ENCODE assay signal across 30 cellular contexts in genomic region chr17:44489581-44489980, GRCh38.
"Had no signal": no experiment of that assay in that cellular context is flagged by ENCODE, and none has a peak within 500 bp of the region (broad histone marks: within the 10 kb centered on the region; RNA-seq: fewer than 3 reads in every experiment).

No MANE protein-coding gene starts in this region.

- H2AFZ ChIP-seq: hepatocyte, neural progenitor cell had no signal

- H3K4me2 ChIP-seq: hepatocyte, neural progenitor cell had no signal

- H3K4me3 ChIP-seq: hepatocyte, left lung, lower lobe of right lung, neural progenitor cell, ovary, prostate gland, skin epidermis, tibial nerve, upper lobe of left lung, vagina had no signal

- H3K27me3 Mint-ChIP-seq: naive B cell; stimulated activated naive CD8-positive, alpha-beta T cell treated with anti-CD3 and anti-CD28 coated beads, Interleukin-15, amount 100 ng/mL, for 72 hours had no signal

- H3K27ac ChIP-seq: hepatocyte, left lung, lower lobe of right lung, neural progenitor cell, neutrophil, ovary, prostate gland, skin epidermis, tibial nerve, upper lobe of left lung, vagina had no signal

- H3K4me1 Mint-ChIP-seq: nephron progenitor cell, neural progenitor cell had no signal

- FAIRE-seq: keratinocyte had no signal

- H3K27me3 ChIP-seq: hepatocyte, left lung, neural progenitor cell, neutrophil, ovary, tibial nerve, upper lobe of left lung, vagina had no signal

- H3K9me3 ChIP-seq: left lung, lower lobe of right lung, neutrophil, ovary, prostate gland, tibial nerve, upper lobe of left lung, vagina had no signal

- DNase-seq: kidney glomerular epithelial cell; left colon; left lung; lower lobe of right lung; mammary epithelial cell; mesenchymal stem cell; naive B cell; natural killer cell; nephron progenitor cell; occipital lobe; ovary; posterior cingulate gyrus; retina; right cardiac atrium; stimulated activated CD4-positive, alpha-beta T cell treated with anti-CD3 and anti-CD28 coated beads, Interleukin-12 subunit alpha, Interleukin-12 subunit beta, amount 100 ng/mL, for 4 hours; stimulated activated CD4-positive, alpha-beta T cell treated with anti-CD3 and anti-CD28 coated beads, Interleukin-15, amount 100 ng/mL, for 24 hours; stimulated activated CD4-positive, alpha-beta T cell treated with anti-CD3 and anti-CD28 coated beads, Interleukin-2, amount 100 ng/mL, for 24 hours; stimulated activated CD4-positive, alpha-beta T cell treated with anti-CD3 and anti-CD28 coated beads, Interleukin-4, amount 100 ng/mL, for 1 hour; stimulated activated naive CD4-positive, alpha-beta T cell treated with Interleukin-2 at 50 U/mL for 16 hours; stimulated activated naive CD8-positive, alpha-beta T cell treated with anti-CD3 and anti-CD28 coated beads, Interleukin-15, amount 100 ng/mL, for 72 hours; substantia nigra; upper lobe of left lung had no signal

- H3K4me1 ChIP-seq: left lung, lower lobe of right lung, neural progenitor cell, prostate gland, upper lobe of left lung had no signal

- H3K36me3 ChIP-seq: lower lobe of right lung, neural progenitor cell, neutrophil, ovary, prostate gland, vagina had no signal

- H3K4me3 Mint-ChIP-seq: natural killer cell; nephron progenitor cell; neural progenitor cell; stimulated activated naive CD8-positive, alpha-beta T cell treated with anti-CD3 and anti-CD28 coated beads, Interleukin-15, amount 100 ng/mL, for 72 hours had no signal

- H3K9me3 Mint-ChIP-seq: naive B cell; natural killer cell; stimulated activated naive CD8-positive, alpha-beta T cell treated with anti-CD3 and anti-CD28 coated beads, Interleukin-15, amount 100 ng/mL, for 72 hours had no signal

- H3K27ac Mint-ChIP-seq: nephron progenitor cell; neural progenitor cell; stimulated activated naive CD8-positive, alpha-beta T cell treated with anti-CD3 and anti-CD28 coated beads, Interleukin-15, amount 100 ng/mL, for 72 hours had no signal

- H3K36me3 Mint-ChIP-seq: naive B cell, natural killer cell had no signal

- H3K9ac ChIP-seq: neural progenitor cell had no signal
